In the genomic region with DNA sequence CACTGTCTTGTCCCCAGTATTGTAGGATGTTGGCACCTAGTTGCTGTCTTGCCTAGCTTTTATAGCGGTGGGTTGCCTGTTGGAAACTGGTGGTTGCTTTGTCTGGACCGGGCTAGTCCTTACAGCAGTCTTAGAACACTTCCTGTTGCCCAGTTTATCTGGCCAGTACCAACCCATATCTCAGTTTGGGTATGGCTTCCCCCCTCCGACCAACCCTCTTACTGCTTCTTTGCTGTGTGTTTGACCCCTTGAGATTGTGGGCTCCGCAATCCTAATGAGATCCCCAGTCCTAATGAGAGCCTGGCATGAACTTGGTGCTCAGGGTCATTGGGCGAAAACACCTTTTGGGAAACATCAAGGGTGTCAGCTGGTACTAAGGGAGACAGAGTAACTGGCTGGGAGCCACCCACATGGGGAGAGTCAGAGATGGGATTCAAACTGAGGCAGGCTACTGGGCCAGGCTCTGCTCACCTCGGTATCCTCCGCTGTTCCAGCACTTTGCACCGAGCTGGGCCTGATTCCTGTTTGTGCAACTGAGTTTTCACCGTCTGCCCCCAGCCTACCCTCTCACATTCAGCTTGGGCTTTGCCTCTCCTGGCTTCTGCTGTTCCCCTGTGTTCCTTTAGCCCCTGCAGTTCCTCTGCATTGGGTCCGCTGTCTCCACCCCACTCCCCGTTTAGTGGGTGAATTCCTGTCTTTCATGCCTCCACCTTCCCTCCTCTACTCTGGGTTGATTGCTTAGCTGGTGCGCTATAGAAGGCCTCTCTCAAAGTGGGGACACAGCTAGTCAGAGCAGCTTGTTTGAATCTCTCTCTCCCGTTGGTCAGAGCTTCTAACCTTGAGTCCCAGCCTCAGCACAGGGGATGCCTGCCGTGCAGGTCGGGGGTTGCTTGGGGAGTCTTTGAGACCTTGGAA, we compare ENCODE assay signal across 1 cellular context.
TF ChIP-seq lines count a peak whose summit lies in the region.

No MANE protein-coding gene starts in this region.

TF ChIP-seq in GM23338, 12 proteins besides CTCF, POLR2A, EP300 and RAD21:
- TF ChIP-seq, protein P1, sequence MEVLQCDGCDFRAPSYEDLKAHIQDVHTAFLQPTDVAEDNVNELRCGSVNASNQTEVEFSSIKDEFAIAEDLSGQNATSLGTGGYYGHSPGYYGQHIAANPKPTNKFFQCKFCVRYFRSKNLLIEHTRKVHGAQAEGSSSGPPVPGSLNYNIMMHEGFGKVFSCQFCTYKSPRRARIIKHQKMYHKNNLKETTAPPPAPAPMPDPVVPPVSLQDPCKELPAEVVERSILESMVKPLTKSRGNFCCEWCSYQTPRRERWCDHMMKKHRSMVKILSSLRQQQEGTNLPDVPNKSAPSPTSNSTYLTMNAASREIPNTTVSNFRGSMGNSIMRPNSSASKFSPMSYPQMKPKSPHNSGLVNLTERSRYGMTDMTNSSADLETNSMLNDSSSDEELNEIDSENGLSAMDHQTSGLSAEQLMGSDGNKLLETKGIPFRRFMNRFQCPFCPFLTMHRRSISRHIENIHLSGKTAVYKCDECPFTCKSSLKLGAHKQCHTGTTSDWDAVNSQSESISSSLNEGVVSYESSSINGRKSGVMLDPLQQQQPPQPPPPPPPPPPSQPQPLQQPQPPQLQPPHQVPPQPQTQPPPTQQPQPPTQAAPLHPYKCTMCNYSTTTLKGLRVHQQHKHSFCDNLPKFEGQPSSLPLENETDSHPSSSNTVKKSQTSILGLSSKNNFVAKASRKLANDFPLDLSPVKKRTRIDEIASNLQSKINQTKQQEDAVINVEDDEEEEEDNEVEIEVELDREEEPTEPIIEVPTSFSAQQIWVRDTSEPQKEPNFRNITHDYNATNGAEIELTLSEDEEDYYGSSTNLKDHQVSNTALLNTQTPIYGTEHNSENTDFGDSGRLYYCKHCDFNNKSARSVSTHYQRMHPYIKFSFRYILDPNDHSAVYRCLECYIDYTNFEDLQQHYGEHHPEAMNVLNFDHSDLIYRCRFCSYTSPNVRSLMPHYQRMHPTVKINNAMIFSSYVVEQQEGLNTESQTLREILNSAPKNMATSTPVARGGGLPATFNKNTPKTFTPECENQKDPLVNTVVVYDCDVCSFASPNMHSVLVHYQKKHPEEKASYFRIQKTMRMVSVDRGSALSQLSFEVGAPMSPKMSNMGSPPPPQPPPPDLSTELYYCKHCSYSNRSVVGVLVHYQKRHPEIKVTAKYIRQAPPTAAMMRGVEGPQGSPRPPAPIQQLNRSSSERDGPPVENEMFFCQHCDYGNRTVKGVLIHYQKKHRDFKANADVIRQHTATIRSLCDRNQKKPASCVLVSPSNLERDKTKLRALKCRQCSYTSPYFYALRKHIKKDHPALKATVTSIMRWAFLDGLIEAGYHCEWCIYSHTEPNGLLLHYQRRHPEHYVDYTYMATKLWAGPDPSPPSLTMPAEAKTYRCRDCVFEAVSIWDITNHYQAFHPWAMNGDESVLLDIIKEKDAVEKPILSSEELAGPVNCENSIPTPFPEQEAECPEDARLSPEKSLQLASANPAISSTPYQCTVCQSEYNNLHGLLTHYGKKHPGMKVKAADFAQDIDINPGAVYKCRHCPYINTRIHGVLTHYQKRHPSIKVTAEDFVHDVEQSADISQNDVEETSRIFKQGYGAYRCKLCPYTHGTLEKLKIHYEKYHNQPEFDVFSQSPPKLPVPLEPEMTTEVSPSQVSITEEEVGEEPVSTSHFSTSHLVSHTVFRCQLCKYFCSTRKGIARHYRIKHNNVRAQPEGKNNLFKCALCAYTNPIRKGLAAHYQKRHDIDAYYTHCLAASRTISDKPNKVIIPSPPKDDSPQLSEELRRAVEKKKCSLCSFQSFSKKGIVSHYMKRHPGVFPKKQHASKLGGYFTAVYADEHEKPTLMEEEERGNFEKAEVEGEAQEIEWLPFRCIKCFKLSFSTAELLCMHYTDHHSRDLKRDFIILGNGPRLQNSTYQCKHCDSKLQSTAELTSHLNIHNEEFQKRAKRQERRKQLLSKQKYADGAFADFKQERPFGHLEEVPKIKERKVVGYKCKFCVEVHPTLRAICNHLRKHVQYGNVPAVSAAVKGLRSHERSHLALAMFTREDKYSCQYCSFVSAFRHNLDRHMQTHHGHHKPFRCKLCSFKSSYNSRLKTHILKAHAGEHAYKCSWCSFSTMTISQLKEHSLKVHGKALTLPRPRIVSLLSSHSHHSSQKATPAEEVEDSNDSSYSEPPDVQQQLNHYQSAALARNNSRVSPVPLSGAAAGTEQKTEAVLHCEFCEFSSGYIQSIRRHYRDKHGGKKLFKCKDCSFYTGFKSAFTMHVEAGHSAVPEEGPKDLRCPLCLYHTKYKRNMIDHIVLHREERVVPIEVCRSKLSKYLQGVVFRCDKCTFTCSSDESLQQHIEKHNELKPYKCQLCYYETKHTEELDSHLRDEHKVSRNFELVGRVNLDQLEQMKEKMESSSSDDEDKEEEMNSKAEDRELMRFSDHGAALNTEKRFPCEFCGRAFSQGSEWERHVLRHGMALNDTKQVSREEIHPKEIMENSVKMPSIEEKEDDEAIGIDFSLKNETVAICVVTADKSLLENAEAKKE (CRISPR knock-in tag; IDR thresholded peaks at IDR 0.05): no peak
- TF ChIP-seq EZH2phosphoT487 (IDR thresholded peaks at IDR 0.05; ENCODE audit: unreplicated experiment) (no peak), REST (IDR thresholded peaks at IDR 0.05; ENCODE audit: unreplicated experiment) (no peak), CREB1 (CRISPR knock-in tag; IDR thresholded peaks at IDR 0.05; ENCODE audit: low read depth) (no peak), ZNF114 (CRISPR knock-in tag; IDR thresholded peaks at IDR 0.05) (no peak), STAT1 (IDR thresholded peaks at IDR 0.05; ENCODE audit: unreplicated experiment) (no peak), NANOG (IDR thresholded peaks at IDR 0.05; ENCODE audit: borderline replicate concordance) (no peak), ZNF331 (CRISPR knock-in tag; IDR thresholded peaks at IDR 0.05; ENCODE audit: low read depth) (no peak)
- TF ChIP-seq, protein P2, sequence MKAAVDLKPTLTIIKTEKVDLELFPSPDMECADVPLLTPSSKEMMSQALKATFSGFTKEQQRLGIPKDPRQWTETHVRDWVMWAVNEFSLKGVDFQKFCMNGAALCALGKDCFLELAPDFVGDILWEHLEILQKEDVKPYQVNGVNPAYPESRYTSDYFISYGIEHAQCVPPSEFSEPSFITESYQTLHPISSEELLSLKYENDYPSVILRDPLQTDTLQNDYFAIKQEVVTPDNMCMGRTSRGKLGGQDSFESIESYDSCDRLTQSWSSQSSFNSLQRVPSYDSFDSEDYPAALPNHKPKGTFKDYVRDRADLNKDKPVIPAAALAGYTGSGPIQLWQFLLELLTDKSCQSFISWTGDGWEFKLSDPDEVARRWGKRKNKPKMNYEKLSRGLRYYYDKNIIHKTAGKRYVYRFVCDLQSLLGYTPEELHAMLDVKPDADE (IDR thresholded peaks at IDR 0.05): no peak
